ENCODE assay signal across 8 cellular contexts in genomic region chr12:55073043-55074022, GRCh38. TPM values are rescaled to one million over a fixed set of nuclear protein-coding genes. Genes with fewer than 3 reads are reported as not detected.
A peak's percentile ranks its signal among the peaks of the same experiment; 100 is the strongest.
DNase-seq lines count a peak whose midpoint lies in the region; ATAC-seq and TF ChIP-seq lines count a peak whose summit lies in the region.

No MANE protein-coding gene starts in this region.

- no peak overlapping the region for H3K27ac Mint-ChIP-seq in activated naive CD4-positive, alpha-beta T cell treated with anti-CD3 and anti-CD28 coated beads, Interleukin-2, amount 50 U/mL, for 72 hours
- no peak overlapping the region for H3K27ac Mint-ChIP-seq in progenitor cell of endocrine pancreas

- H3K27ac ChIP-seq in BLaER1 (peak overlapping the region; percentile 97), MM.1S (ENCODE audit: low read length) (no peak overlapping the region), vagina (no peak overlapping the region)

- H3K4me3 Mint-ChIP-seq in progenitor cell of endocrine pancreas (ENCODE audit: low read depth), result no peak overlapping the region

- intact Hi-C loops in head of caudate nucleus (cut with DNase I), result loop anchor here (5.0 kb wide), 1 partner anchor 96 kb away; no protein-coding TSS in a partner anchor
- intact Hi-C loops in vagina (cut with DNase I), result no loop called here

- H3K9me2 ChIP-seq in MM.1S (replicated peaks; ENCODE audit: insufficient read depth, low read length), result no peaks in the 10 kb centered on the region

- H3K27me3 ChIP-seq in BLaER1 (no peaks in the 10 kb centered on the region), MM.1S (replicated peaks; ENCODE audit: insufficient read depth, low read length) (no peaks in the 10 kb centered on the region), vagina (no peaks in the 10 kb centered on the region)

- no peaks in the 10 kb centered on the region for H4K20me1 ChIP-seq in BLaER1
- H4K20me1 ChIP-seq in MM.1S (ENCODE audit: insufficient read depth, low read length), result no peaks in the 10 kb centered on the region

- H3K36me3 ChIP-seq in BLaER1, result peaks cover 3% of the 10 kb centered on the region; the same call in 1 of the 2 replicates
- no peaks in the 10 kb centered on the region for H3K36me3 ChIP-seq in MM.1S (replicated peaks; ENCODE audit: insufficient read depth, low read length)
- H3K36me3 ChIP-seq in vagina, result no peaks in the 10 kb centered on the region

- TF ChIP-seq CTCF in MM.1S (IDR thresholded peaks at IDR 0.05; ENCODE audit: low read length) (peak; percentile 87), progenitor cell of endocrine pancreas (IDR thresholded peaks at IDR 0.05; ENCODE audit: unreplicated experiment) (peak; percentile 95), vagina (IDR thresholded peaks at IDR 0.05) (peak; percentile 70 to 82 (median 77))

- no peak overlapping the region for H2AFZ ChIP-seq in MM.1S (ENCODE audit: low read length)

- H3F3A ChIP-seq in MM.1S (ENCODE audit: insufficient read depth, low read length), result no peaks in the 10 kb centered on the region

- H3K4me1 ChIP-seq in BLaER1, result peaks cover 34% of the 10 kb centered on the region
- no peaks in the 10 kb centered on the region for H3K4me1 ChIP-seq in MM.1S (ENCODE audit: low read length)
- no peaks in the 10 kb centered on the region for H3K4me1 ChIP-seq in vagina

- H3K36me3 Mint-ChIP-seq in activated naive CD4-positive, alpha-beta T cell treated with anti-CD3 and anti-CD28 coated beads, Interleukin-2, amount 50 U/mL, for 72 hours, result no peaks in the 10 kb centered on the region
- H3K36me3 Mint-ChIP-seq in progenitor cell of endocrine pancreas (ENCODE audit: insufficient read depth), result no peaks in the 10 kb centered on the region

- H3K9ac ChIP-seq in BLaER1, result peak overlapping the region; percentile 75; the same call in 1 of the 2 replicates
- H3K9ac ChIP-seq in MM.1S (ENCODE audit: low read length), result no peak overlapping the region

- no peak for TF ChIP-seq POLR2A in vagina (IDR thresholded peaks at IDR 0.05)

- H3K4me2 ChIP-seq in BLaER1 (peak overlapping the region; percentile 62), MM.1S (ENCODE audit: low read depth, low read length) (no peak overlapping the region)

- H3K4me3 ChIP-seq in BLaER1 (no peak overlapping the region), MM.1S (ENCODE audit: low read length) (no peak overlapping the region), vagina (no peak overlapping the region)

- H3K27me3 Mint-ChIP-seq in progenitor cell of endocrine pancreas, result peaks cover 4% of the 10 kb centered on the region

- H3K4me1 Mint-ChIP-seq in progenitor cell of endocrine pancreas (ENCODE audit: low read depth), result no peaks in the 10 kb centered on the region

- H3K9me3 Mint-ChIP-seq in activated naive CD4-positive, alpha-beta T cell treated with anti-CD3 and anti-CD28 coated beads, Interleukin-2, amount 50 U/mL, for 72 hours, result no peaks in the 10 kb centered on the region
- H3K9me3 Mint-ChIP-seq in progenitor cell of endocrine pancreas (ENCODE audit: low read depth), result no peaks in the 10 kb centered on the region

- H3K9me3 ChIP-seq in BLaER1, result peaks cover 11% of the 10 kb centered on the region; the same call in 1 of the 2 replicates
- H3K9me3 ChIP-seq in MM.1S (replicated peaks; ENCODE audit: insufficient read depth, low read length), result no peaks in the 10 kb centered on the region
- H3K9me3 ChIP-seq in vagina, result no peaks in the 10 kb centered on the region

- ATAC-seq in GM19324 (IDR thresholded peaks at IDR 0.05; ENCODE audit: low FRiP score, unreplicated experiment), result peak; percentile 57
- peak; percentile 65 to 66 for ATAC-seq in activated naive CD4-positive, alpha-beta T cell treated with anti-CD3 and anti-CD28 coated beads, Interleukin-2, amount 50 U/mL, for 72 hours

- DNase-seq in MM.1S, result peak; percentile 77
- peak; percentile 8 for DNase-seq in SKM-1 treated with dmso at 0.1 percent for 144 hours (lab: John Stamatoyannopoulos, UW; ENCODE audit: unreplicated experiment)
- peak in 1 of 2 donors; percentile 74 for DNase-seq in activated naive CD4-positive, alpha-beta T cell treated with anti-CD3 and anti-CD28 coated beads, Interleukin-2, amount 50 U/mL, for 72 hours (ENCODE audit: low spot score in 2 of 2)
- DNase-seq in head of caudate nucleus, result peak; percentile 63 to 94 (median 86)
- DNase-seq in progenitor cell of endocrine pancreas (ENCODE audit: low spot score, unreplicated experiment), result peak; percentile 58
- DNase-seq in vagina (ENCODE audit: extremely low spot score in 2 of 2), result no peak

- H3K79me2 ChIP-seq in MM.1S (ENCODE audit: low read length), result no peaks in the 10 kb centered on the region

RNA-seq across cellular contexts. Expression of gene OR9K2, which starts 52.9 kb away (rescaled TPM):
- total RNA-seq in activated naive CD4-positive, alpha-beta T cell treated with anti-CD3 and anti-CD28 coated beads, Interleukin-2, amount 50 U/mL, for 72 hours, result not detected
- not detected in 2 replicates for total RNA-seq in progenitor cell of endocrine pancreas
- not detected for total RNA-seq in vagina

RNA-seq across cellular contexts. Expression of gene NEUROD4, which starts 53.6 kb away (rescaled TPM):
- total RNA-seq in activated naive CD4-positive, alpha-beta T cell treated with anti-CD3 and anti-CD28 coated beads, Interleukin-2, amount 50 U/mL, for 72 hours, result not detected
- total RNA-seq in progenitor cell of endocrine pancreas, result not detected in 2 replicates
- not detected for total RNA-seq in vagina

Comparison
In these comparisons a context has a peak if more than half of its experiments do, and no peak if none do; other contexts are left out.
1. DNase-seq: peak in MM.1S (single experiment), SKM-1 treated with dmso at 0.1 percent for 144 hours (single experiment), head of caudate nucleus (42 of 42) and progenitor cell of endocrine pancreas (single experiment); none in vagina (0 of 2).
2. Peak in every context shown above with its lines, with median percentiles within 50 percentile points of each other: CTCF ChIP-seq.